ENCODE assay signal across 14 cellular contexts in the genomic region with DNA sequence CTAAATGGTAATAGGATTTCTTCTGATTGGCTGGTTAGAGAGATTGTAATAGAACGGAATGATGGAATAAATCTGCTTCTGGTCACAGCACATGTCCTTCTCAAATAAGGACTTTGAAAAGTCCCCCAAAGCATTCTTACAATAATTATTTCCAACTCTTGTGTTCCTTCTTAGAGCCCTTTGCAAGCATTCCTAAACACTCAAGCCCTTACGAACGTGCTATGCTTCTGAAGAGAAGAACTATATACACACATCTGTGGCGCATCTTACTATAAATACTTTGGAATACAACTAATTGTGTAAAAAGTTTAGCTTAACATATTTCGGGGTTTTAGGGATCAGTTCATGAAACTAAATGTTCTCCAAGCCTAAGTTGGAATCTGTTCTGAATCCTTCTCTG. TPM values are rescaled to one million over a fixed set of nuclear protein-coding genes. Genes with fewer than 3 reads are reported as not detected.
DNase-seq lines count a peak whose midpoint lies in the region; ATAC-seq and TF ChIP-seq lines count a peak whose summit lies in the region.
"Had no signal": no experiment of that assay in that cellular context is flagged by ENCODE, and none has a peak within 500 bp of the region (broad histone marks: within the 10 kb centered on the region; RNA-seq: fewer than 3 reads in every experiment).

No MANE protein-coding gene starts in this region.

- peaks cover 33% of the 10 kb centered on the region for H3K4me1 ChIP-seq in cardiac muscle cell (ENCODE audit: low read depth)
- peaks cover 0 to 11% of the 10 kb centered on the region in 2 donors for H3K4me1 ChIP-seq in muscle layer of duodenum (ENCODE audit: control insufficient read depth in 1 of 2, insufficient read depth in 2 of 2, low read length in 2 of 2)
- no peaks in the 10 kb centered on the region for H3K4me1 ChIP-seq in urinary bladder (ENCODE audit: insufficient read depth)

- peaks cover 0 to 16% (median 0%) of the 10 kb centered on the region in 4 donors for H3K4me1 Mint-ChIP-seq in naive thymus-derived CD8-positive, alpha-beta T cell

- TF ChIP-seq CTCF in cardiac muscle cell (IDR thresholded peaks at IDR 0.05; ENCODE audit: low read depth, low read length) = no peak

- peak overlapping the region; percentile 90 for H3K27ac ChIP-seq in cardiac muscle cell
- H3K27ac ChIP-seq in cingulate gyrus (ENCODE audit: low read depth, low read length) = peak overlapping the region; percentile 20
- H3K27ac ChIP-seq in muscle layer of duodenum (ENCODE audit: low read length) = peak overlapping the region; percentile 95
- H3K27ac ChIP-seq in urinary bladder (ENCODE audit: low read depth) = peak overlapping the region; percentile 80

- 23% methylated on average over 5 of the region's 5 CpGs for WGBS in urinary bladder

- H3K27me3 Mint-ChIP-seq in naive thymus-derived CD8-positive, alpha-beta T cell = peaks cover 0 to 3% (median 0%) of the 10 kb centered on the region in 5 donors

- no peaks in the 10 kb centered on the region for H3K9me3 Mint-ChIP-seq in naive thymus-derived CD8-positive, alpha-beta T cell

- H3K27ac Mint-ChIP-seq in naive thymus-derived CD8-positive, alpha-beta T cell = no peak overlapping the region

- intact Hi-C loops in cardiac septum (cut with DNase I) = loop anchor here (10.0 kb wide), 1 partner anchor 54 kb away; no protein-coding TSS in a partner anchor

- H3K36me3 Mint-ChIP-seq in naive thymus-derived CD8-positive, alpha-beta T cell = no peaks in the 10 kb centered on the region

- H3K9me3 ChIP-seq in cardiac muscle cell (ENCODE audit: low read depth) (no peaks in the 10 kb centered on the region), muscle layer of duodenum (ENCODE audit: control insufficient read depth in 1 of 2, low read length in 2 of 2) (no peaks in the 10 kb centered on the region)

- H3K4me3 ChIP-seq in cardiac muscle cell (no peak overlapping the region), muscle layer of duodenum (ENCODE audit: low read depth in 1 of 2, low read length in 2 of 2) (peak overlapping the region; percentile 12 to 15), urinary bladder (ENCODE audit: low read depth, low read length) (no peak overlapping the region)

- H3K27me3 ChIP-seq in cardiac muscle cell (no peaks in the 10 kb centered on the region), muscle layer of duodenum (ENCODE audit: low read depth, low read length) (no peaks in the 10 kb centered on the region)

- ATAC-seq in naive thymus-derived CD8-positive, alpha-beta T cell = no peak

- peak in 1 of 2 donors; percentile 41 for DNase-seq in cardiac muscle cell (ENCODE audit: low read depth in 1 of 2, low spot score in 1 of 2)
- DNase-seq in cardiac septum (ENCODE audit: low spot score) = no peak
- no peak for DNase-seq in naive thymus-derived CD8-positive, alpha-beta T cell
- no peak for DNase-seq in NCI-H226
- DNase-seq in kidney tubule cell (ENCODE audit: low spot score) = no peak
- DNase-seq: 8988T; activated T-cell treated with anti-CD3 and anti-CD28 coated beads, Interleukin-2, amount 50 U/mL, for 1 hour; islet precursor cell; NCI-H526 treated with DMSO at 0.1 percent for 48 hours; substantia nigra; T-helper 2 cell had no signal

- POLR2A ChIA-PET in naive thymus-derived CD8-positive, alpha-beta T cell (lab: Charles Lee) = interaction anchor here (1.0 kb wide), 1 partner anchor 44 kb away, joined by 3 read pairs; no protein-coding TSS in a partner anchor

- no peak overlapping the region for H3K4me3 Mint-ChIP-seq in naive thymus-derived CD8-positive, alpha-beta T cell

- H3K36me3 ChIP-seq in cardiac muscle cell (no peaks in the 10 kb centered on the region), muscle layer of duodenum (ENCODE audit: control insufficient read depth in 1 of 2, insufficient read depth in 2 of 2, low read length in 2 of 2) (peaks cover 0 to 7% of the 10 kb centered on the region in 2 donors), urinary bladder (ENCODE audit: insufficient read depth) (no peaks in the 10 kb centered on the region)

RNA-seq across cellular contexts. Expression of gene CLIC4, which starts 25.6 kb away (rescaled TPM):
- total RNA-seq in cardiac muscle cell (174 and 361 TPM in 2 replicates), cardiac septum (316 TPM), urinary bladder (505 TPM)
- polyA plus RNA-seq in cardiac muscle cell (136 and 221 TPM in 2 replicates), urinary bladder (284 TPM)
- 1 to 10 TPM; 4.9 to 6.6 TPM for total RNA-seq in naive thymus-derived CD8-positive, alpha-beta T cell
- under 1 TPM; 0.07 to 0.50 (median 0.11) TPM for polyA plus RNA-seq in naive thymus-derived CD8-positive, alpha-beta T cell

Comparison
In these comparisons a context has a peak if more than half of its experiments do, and no peak if none do; other contexts are left out.
1. H3K27ac ChIP-seq: peak in every context shown above with its lines; median percentile 95 in muscle layer of duodenum; 90 in cardiac muscle cell; 80 in urinary bladder; 20 in cingulate gyrus.
2. H3K4me3 ChIP-seq: peak in muscle layer of duodenum (2 of 2); none in cardiac muscle cell (single experiment) and urinary bladder (single experiment).
3. RNA of gene CLIC4, which starts 25.6 kb away (total RNA-seq): 505 TPM in urinary bladder (single experiment), 174 to 361 TPM in cardiac muscle cell and 316 TPM in cardiac septum (single experiment); 4.9 to 6.6 TPM in naive thymus-derived CD8-positive, alpha-beta T cell; every median in the first group is over 10 times any median in the second.